Comparison of ENCODE assay signal across 7 cellular contexts in genomic region chr17:64670843-64671590, GRCh38. TPM values are rescaled to one million over a fixed set of nuclear protein-coding genes. Genes with fewer than 3 reads are reported as not detected.
DNase-seq lines count a peak whose midpoint lies in the region; ATAC-seq, FAIRE-seq and TF ChIP-seq lines count a peak whose summit lies in the region.
"Not testable (repeated sequence)": the region's sequence is repeated elsewhere in the genome, so short reads cannot be mapped to it uniquely, and the experiment has no call there.

No MANE protein-coding gene starts in this region.

- in situ Hi-C loops in IMR-90 (cut with MboI; ENCODE audit: low sequenced_read_pairs), result not testable (repeated sequence)

- H2AK5ac ChIP-seq in IMR-90 (ENCODE audit: low read depth, low read length), result peak overlapping the region; percentile 98

- peak overlapping the region; percentile 100 for H4K5ac ChIP-seq in IMR-90 (ENCODE audit: low read depth, low read length)

- BruUV-seq in Calu3 (replicated peaks; lab: Mats Ljungman, UMichigan); IMR-90 (replicated peaks; lab: Mats Ljungman, UMichigan): not testable (repeated sequence)

- peak; percentile 60 for ATAC-seq in IMR-90 (ENCODE audit: low read depth)
- ATAC-seq in esophagus mucosa, result peak; percentile 8
- peak; percentile 44 for ATAC-seq in left lung

- intact Hi-C loops in Calu3 (cut with micrococcal nuclease; ENCODE audit: unreplicated experiment); IMR-90 (cut with micrococcal nuclease); left lung (cut with DNase I): not testable (repeated sequence)

- CTCF ChIA-PET in Calu3 (lab: Charles Lee), result interaction anchor here (0.7 kb wide), 1 partner anchor 36 kb away, joined by 3 read pairs; no protein-coding TSS in a partner anchor
- CTCF ChIA-PET in IMR-90 (lab: Yijun Ruan, JAX), result not testable (repeated sequence)

- peaks cover 13% of the 10 kb centered on the region for H3K4me1 Mint-ChIP-seq in Calu3 (ENCODE audit: low read depth, unreplicated experiment)
- not testable (repeated sequence) for H3K4me1 Mint-ChIP-seq in astrocyte (ENCODE audit: low read depth, unreplicated experiment)

- H2BK15ac ChIP-seq in IMR-90 (ENCODE audit: low read depth, low read length), result peak overlapping the region; percentile 99; the same call in 2 of the 3 replicates

- peaks cover 11% of the 10 kb centered on the region for H3K9me1 ChIP-seq in IMR-90 (ENCODE audit: insufficient read depth, low read length)

- not testable (repeated sequence) for TF ChIP-seq POLR2A in IMR-90 (IDR thresholded peaks at IDR 0.05; ENCODE audit: low read depth, low read length)

- H3K4ac ChIP-seq in IMR-90 (ENCODE audit: low read depth, low read length), result peak overlapping the region; percentile 96

- FAIRE-seq in astrocyte (lab: Jason Lieb, UNC), result not testable (repeated sequence)

- dilution Hi-C loops in IMR-90 (cut with HindIII; ENCODE audit: low sequenced_read_pairs, unreplicated experiment), result not testable (repeated sequence)

- H3K4me2 ChIP-seq in IMR-90 (ENCODE audit: low read depth, low read length) (peak overlapping the region; percentile 93), astrocyte (ENCODE audit: low read length) (peak overlapping the region; percentile 53), skeletal muscle satellite cell (ENCODE audit: low read length) (peak overlapping the region; percentile 69)

- H3K56ac ChIP-seq in IMR-90 (ENCODE audit: extremely low read depth, insufficient read depth, low read length), result peak overlapping the region; percentile 87

- H2BK120ac ChIP-seq in IMR-90 (ENCODE audit: low read depth, low read length), result peak overlapping the region; percentile 99

- not testable (repeated sequence) for H3K36me3 ChIP-seq in IMR-90 (ENCODE audit: control insufficient read depth, insufficient read depth, low read length); SJSA1; astrocyte (ENCODE audit: insufficient read depth, low read length); left lung; skeletal muscle satellite cell (ENCODE audit: insufficient read depth, low read length)

- H3K9me3 ChIP-seq in IMR-90 (ENCODE audit: control insufficient read depth, insufficient read depth, low read length); SJSA1 (replicated peaks); astrocyte (ENCODE audit: insufficient read depth, low read depth, low read length); left lung; skeletal muscle satellite cell (replicated peaks; ENCODE audit: low read length): not testable (repeated sequence)

- not testable (repeated sequence) for H4K20me1 ChIP-seq in IMR-90 (ENCODE audit: insufficient read depth, low read length); astrocyte (ENCODE audit: insufficient read depth, low read length)

- not testable (repeated sequence) for H3K4me1 ChIP-seq in IMR-90 (ENCODE audit: control insufficient read depth, insufficient read depth, low read length); astrocyte (ENCODE audit: insufficient read depth, low read length); left lung
- H3K4me1 ChIP-seq in SJSA1 (replicated peaks) (peaks cover 45% of the 10 kb centered on the region), skeletal muscle satellite cell (ENCODE audit: control insufficient read depth, insufficient read depth, low read length) (peaks cover 30% of the 10 kb centered on the region)

- H2BK5ac ChIP-seq in IMR-90 (ENCODE audit: low read depth, low read length, poor library complexity, severe bottlenecking), result peak overlapping the region; percentile 100

- peak overlapping the region; percentile 99 for H3K23ac ChIP-seq in IMR-90 (ENCODE audit: low read depth, low read length)

- H3K14ac ChIP-seq in IMR-90 (replicated peaks; ENCODE audit: low read depth, low read length), result peak overlapping the region; percentile 94

- no CpG with 5 or more reads among the region's 10 CpGs for WGBS in IMR-90 (ENCODE audit: extremely low coverage in 2 of 2, insufficient read length in 1 of 2), 2 experiments

- TF ChIP-seq RAD21 in IMR-90 (IDR thresholded peaks at IDR 0.05; ENCODE audit: low read length), result not testable (repeated sequence)

- POLR2A ChIA-PET in IMR-90 (lab: Charles Lee; ENCODE audit: unreplicated experiment), result not testable (repeated sequence)

- peak overlapping the region; percentile 100 for H3K27ac ChIP-seq in IMR-90 (ENCODE audit: insufficient read depth, low read length)
- peak overlapping the region; percentile 93 for H3K27ac ChIP-seq in SJSA1
- H3K27ac ChIP-seq in astrocyte (ENCODE audit: low read depth, low read length), result peak overlapping the region; percentile 40
- not testable (repeated sequence) for H3K27ac ChIP-seq in left lung

- peak overlapping the region; percentile 96 for H4K91ac ChIP-seq in IMR-90 (ENCODE audit: insufficient read depth, low read depth, low read length)

- not testable (repeated sequence) for H3K79me2 ChIP-seq in astrocyte (ENCODE audit: insufficient read depth, low read length)

- H3K27me3 ChIP-seq in IMR-90 (ENCODE audit: control insufficient read depth, insufficient read depth, low read length); SJSA1 (replicated peaks); astrocyte (ENCODE audit: insufficient read depth, low read length); left lung; skeletal muscle satellite cell (ENCODE audit: control insufficient read depth, insufficient read depth, low read length): not testable (repeated sequence)

- H3K18ac ChIP-seq in IMR-90 (ENCODE audit: low read depth, low read length), result peak overlapping the region; percentile 100

- not testable (repeated sequence) for H3K36me3 Mint-ChIP-seq in Calu3 (ENCODE audit: insufficient read depth, unreplicated experiment); astrocyte (ENCODE audit: low read depth, unreplicated experiment)

- H3K27ac Mint-ChIP-seq in Calu3 (ENCODE audit: unreplicated experiment) (peak overlapping the region; percentile 48), astrocyte (ENCODE audit: unreplicated experiment) (peak overlapping the region; percentile 41)

- H4K8ac ChIP-seq in IMR-90 (ENCODE audit: low read depth in 2 of 2, low read length in 2 of 2), result peak overlapping the region; percentile 67 to 93; a peak in 3 of 4 replicates

- not testable (repeated sequence) for H3K9me3 Mint-ChIP-seq in Calu3 (ENCODE audit: low read depth, unreplicated experiment); astrocyte (ENCODE audit: unreplicated experiment)

- H3K9ac ChIP-seq in IMR-90 (ENCODE audit: low read depth, low read length), result peak overlapping the region; percentile 73
- peak overlapping the region; percentile 19 for H3K9ac ChIP-seq in astrocyte (ENCODE audit: low read length)
- H3K9ac ChIP-seq in skeletal muscle satellite cell (ENCODE audit: low read depth, low read length), result peak overlapping the region; percentile 45

- peaks cover 0 to 26% of the 10 kb centered on the region in 2 experiments; a peak in 2 of 4 replicates for H3K79me1 ChIP-seq in IMR-90 (ENCODE audit: low read depth in 1 of 2, low read length in 2 of 2)

- not testable (repeated sequence) for TF ChIP-seq CTCF in Calu3 (IDR thresholded peaks at IDR 0.05; ENCODE audit: unreplicated experiment); IMR-90 (conservative IDR thresholded peaks at IDR 0.05; ENCODE audit: low read depth, low read length); astrocyte (IDR thresholded peaks at IDR 0.05; ENCODE audit: insufficient read depth, low read depth, low read length); left lung (IDR thresholded peaks at IDR 0.05)

- peak overlapping the region; percentile 82 for H2AFZ ChIP-seq in IMR-90 (replicated peaks; ENCODE audit: low read length, poor library complexity)
- peak overlapping the region; percentile 6 for H2AFZ ChIP-seq in astrocyte (ENCODE audit: low read depth, low read length)

- peak overlapping the region; percentile 93 for H2AK9ac ChIP-seq in IMR-90 (replicated peaks; ENCODE audit: low read depth, low read length, poor library complexity)

- not testable (repeated sequence) for H3K4me3 ChIP-seq in IMR-90 (ENCODE audit: insufficient read depth, low read depth, low read length); SJSA1; astrocyte (ENCODE audit: insufficient read depth, low read depth, low read length); left lung; skeletal muscle satellite cell (ENCODE audit: low read length)

- H3K4me3 Mint-ChIP-seq in Calu3 (ENCODE audit: low read depth, unreplicated experiment); astrocyte (ENCODE audit: unreplicated experiment): not testable (repeated sequence)

- peak overlapping the region; percentile 100 for H2BK20ac ChIP-seq in IMR-90 (ENCODE audit: low read depth, low read length)

- not testable (repeated sequence) for H3K27me3 Mint-ChIP-seq in Calu3 (ENCODE audit: unreplicated experiment); astrocyte (ENCODE audit: low read depth, unreplicated experiment)

- DNase-seq in Calu3; astrocyte (ENCODE audit: low read depth); left lung: not testable (repeated sequence)
- DNase-seq in IMR-90 (peak; percentile 59), SJSA1 (ENCODE audit: low read depth in 1 of 2, low spot score in 2 of 2) (peak; percentile 50 to 79)

RNA-seq across cellular contexts. Expression of gene SMURF2, which starts 8.9 kb away (rescaled TPM):
- total RNA-seq in Calu3 (2022), result 15.0 and 18.8 TPM in 2 replicates
- total RNA-seq in IMR-90 (2012; rRNA removed), result 736 and 774 TPM in 2 replicates
- polyA plus RNA-seq in IMR-90 (2012; rRNA removed), result 119 and 131 TPM in 2 replicates
- 23.6 and 30.3 TPM in 2 replicates for polyA plus RNA-seq in IMR-90 (2012; cell fraction: cytosol; rRNA removed)
- polyA plus RNA-seq in IMR-90 (2012; cell fraction: nucleus; rRNA removed; ENCODE audit: low replicate concordance), result 34.4 and 346 TPM in 2 replicates
- 57.3 and 101 TPM in 2 replicates for total RNA-seq in SJSA1 (2014; rRNA removed; shearing (Covaris generic))
- total RNA-seq in astrocyte, result 104 and 126 TPM in 2 replicates
- 7.5 TPM for total RNA-seq in esophagus mucosa
- total RNA-seq in left lung, result 10 to 100 TPM; 41.6 to 44.6 TPM
- total RNA-seq in skeletal muscle satellite cell (2012; rRNA removed), result 96.6 and 129 TPM in 2 replicates

Comparison
In these comparisons a context has a peak if more than half of its experiments do, and no peak if none do; other contexts are left out.
1. ATAC-seq: peak in every context shown above with its lines; median percentile 60 in IMR-90; 44 in left lung; 8 in esophagus mucosa.
2. H3K9ac ChIP-seq: peak in every context shown above with its lines; median percentile 73 in IMR-90; 45 in skeletal muscle satellite cell; 19 in astrocyte.